In genomic region chr3:63855333-63855940, GRCh38 we compare ENCODE assay signal across 20 cellular contexts. TPM values are rescaled to one million over a fixed set of nuclear protein-coding genes. Genes with fewer than 3 reads are reported as not detected.
DNase-seq lines count a peak whose midpoint lies in the region; ATAC-seq, FAIRE-seq and TF ChIP-seq lines count a peak whose summit lies in the region.
"Had no signal": no experiment of that assay in that cellular context is flagged by ENCODE, and none has a peak within 500 bp of the region (broad histone marks: within the 10 kb centered on the region; RNA-seq: fewer than 3 reads in every experiment).

No MANE protein-coding gene starts in this region.

- no peaks in the 10 kb centered on the region for H3K27me3 ChIP-seq in KMS-11 (ENCODE audit: insufficient read depth, low read depth)
- H3K27me3 ChIP-seq in bronchial epithelial cell (ENCODE audit: control insufficient read depth, insufficient read depth, low read length) = no peaks in the 10 kb centered on the region
- H3K27me3 ChIP-seq: uterus had no signal

- peak; percentile 32 to 65 for ATAC-seq in activated CD4-positive, CD25-positive, alpha-beta regulatory T cell treated with anti-CD3 and anti-CD28 coated beads, Interleukin-2, amount 50 U/mL, for 24 hours
- ATAC-seq in left lobe of liver = peak; percentile 82
- ATAC-seq in HG02623 (IDR thresholded peaks at IDR 0.05; ENCODE audit: unreplicated experiment) = no peak

- no peak for TF ChIP-seq CTCF in KMS-11 (conservative IDR thresholded peaks at IDR 0.05; ENCODE audit: low read depth, low read length)
- no peak for TF ChIP-seq CTCF in bronchial epithelial cell (IDR thresholded peaks at IDR 0.05; ENCODE audit: insufficient read depth, low read length, severe bottlenecking)

- peak overlapping the region; percentile 75 for H3K27ac ChIP-seq in KMS-11
- H3K27ac ChIP-seq: uterus had no signal

- no peaks in the 10 kb centered on the region for H4K20me1 ChIP-seq in KMS-11 (ENCODE audit: insufficient read depth)

- intact Hi-C loops in activated T-helper 2 cell treated with anti-CD3 and anti-CD28 coated beads, Interferon-gamma antibody, Interleukin-2, Interleukin-4, amounts not matched to agents 10 μg/mL and 5 μg/mL and 100 μg/mL, durations not matched to agents 14 hours and 24 hours and 36 hours (cut with micrococcal nuclease) = no loop called here

- peaks cover 31% of the 10 kb centered on the region for H3K4me1 Mint-ChIP-seq in activated T-helper 2 cell treated with anti-CD3 and anti-CD28 coated beads, Interferon-gamma antibody, Interleukin-2, Interleukin-4, amounts not matched to agents 10 μg/mL and 5 μg/mL and 100 μg/mL, durations not matched to agents 14 hours and 24 hours and 36 hours (ENCODE audit: low read depth)

- H3K4me2 ChIP-seq in KMS-11 = peak overlapping the region; percentile 60

- no peak overlapping the region for H2AFZ ChIP-seq in KMS-11 (ENCODE audit: low read depth)

- no peaks in the 10 kb centered on the region for H3K27me3 Mint-ChIP-seq in activated T-helper 2 cell treated with anti-CD3 and anti-CD28 coated beads, Interferon-gamma antibody, Interleukin-2, Interleukin-4, amounts not matched to agents 10 μg/mL and 5 μg/mL and 100 μg/mL, durations not matched to agents 14 hours and 24 hours and 36 hours (ENCODE audit: low read depth)

- H3K27ac Mint-ChIP-seq in activated T-helper 2 cell treated with anti-CD3 and anti-CD28 coated beads, Interferon-gamma antibody, Interleukin-2, Interleukin-4, amounts not matched to agents 10 μg/mL and 5 μg/mL and 100 μg/mL, durations not matched to agents 14 hours and 24 hours and 36 hours = no peak overlapping the region
- H3K27ac Mint-ChIP-seq: nephron progenitor cell had no signal

- H3K36me3 Mint-ChIP-seq in activated T-helper 2 cell treated with anti-CD3 and anti-CD28 coated beads, Interferon-gamma antibody, Interleukin-2, Interleukin-4, amounts not matched to agents 10 μg/mL and 5 μg/mL and 100 μg/mL, durations not matched to agents 14 hours and 24 hours and 36 hours (ENCODE audit: low read depth) = peaks cover 20% of the 10 kb centered on the region
- H3K36me3 Mint-ChIP-seq: immature natural killer cell had no signal

- peaks cover 27% of the 10 kb centered on the region; the same call in 1 of the 2 replicates for H3K79me2 ChIP-seq in KMS-11 (ENCODE audit: insufficient read depth, low read depth)

- no peaks in the 10 kb centered on the region for H3K9me3 Mint-ChIP-seq in activated T-helper 2 cell treated with anti-CD3 and anti-CD28 coated beads, Interferon-gamma antibody, Interleukin-2, Interleukin-4, amounts not matched to agents 10 μg/mL and 5 μg/mL and 100 μg/mL, durations not matched to agents 14 hours and 24 hours and 36 hours
- H3K9me3 Mint-ChIP-seq: immature natural killer cell, nephron progenitor cell had no signal

- no peak overlapping the region for H3K4me3 ChIP-seq in KMS-11 (IDR thresholded peaks at IDR 0.05; ENCODE audit: insufficient read depth, low read depth, low read length)
- H3K4me3 ChIP-seq in bronchial epithelial cell (ENCODE audit: low read depth, low read length) = no peak overlapping the region
- H3K4me3 ChIP-seq: uterus had no signal

- DNase-seq in activated CD4-positive, CD25-positive, alpha-beta regulatory T cell treated with anti-CD3 and anti-CD28 coated beads, Interleukin-2, amount 50 U/mL, for 72 hours = no peak
- peak; percentile 72 for DNase-seq in bronchial epithelial cell (ENCODE audit: low read depth)
- DNase-seq in left lobe of liver (ENCODE audit: low spot score) = no peak
- no peak for DNase-seq in SHP77 treated with DMSO at 0.1 percent for 48 hours (lab: John Stamatoyannopoulos, UW)
- DNase-seq in activated T-helper 2 cell treated with anti-CD3 and anti-CD28 coated beads, Interferon-gamma antibody, Interleukin-2, Interleukin-4, amounts not matched to agents 10 μg/mL and 5 μg/mL and 100 μg/mL, durations not matched to agents 14 hours and 24 hours and 36 hours (ENCODE audit: low spot score) = no peak
- DNase-seq: DMS53; immature natural killer cell; NCI-H1694; NCI-H446; nephron progenitor cell; stimulated activated CD4-positive, alpha-beta T cell treated with anti-CD3 and anti-CD28 coated beads, Interleukin-15, amount 100 ng/mL, for 24 hours; uterus had no signal

- FAIRE-seq in bronchial epithelial cell (lab: Jason Lieb, UNC) = no peak
- FAIRE-seq: A204.1, GM18507 had no signal

- no peak overlapping the region for H3K4me3 Mint-ChIP-seq in activated T-helper 2 cell treated with anti-CD3 and anti-CD28 coated beads, Interferon-gamma antibody, Interleukin-2, Interleukin-4, amounts not matched to agents 10 μg/mL and 5 μg/mL and 100 μg/mL, durations not matched to agents 14 hours and 24 hours and 36 hours (ENCODE audit: low read depth)
- H3K4me3 Mint-ChIP-seq: CD14-positive monocyte, immature natural killer cell, nephron progenitor cell had no signal

- peak overlapping the region; percentile 19; the same call in 1 of the 2 replicates for H3K9ac ChIP-seq in KMS-11

- peaks cover 21% of the 10 kb centered on the region for H3K4me1 ChIP-seq in KMS-11 (ENCODE audit: low read depth, poor library complexity, severe bottlenecking)
- H3K4me1 ChIP-seq: uterus had no signal

- H3K36me3 ChIP-seq in KMS-11 (ENCODE audit: insufficient read depth) (no peaks in the 10 kb centered on the region), bronchial epithelial cell (ENCODE audit: control insufficient read depth, insufficient read depth, low read length) (peaks cover 1% of the 10 kb centered on the region)
- H3K36me3 ChIP-seq: uterus had no signal

RNA-seq across cellular contexts. Expression of gene THOC7, which starts 8.2 kb away (rescaled TPM):
- total RNA-seq in bronchial epithelial cell = 30.0 and 38.8 TPM in 2 replicates
- 20.8 TPM for total RNA-seq in left lobe of liver
- 103 and 107 TPM in 2 replicates for total RNA-seq in activated T-helper 2 cell treated with anti-CD3 and anti-CD28 coated beads, Interferon-gamma antibody, Interleukin-2, Interleukin-4, amounts not matched to agents 10 μg/mL and 5 μg/mL and 100 μg/mL, durations not matched to agents 14 hours and 24 hours and 36 hours

RNA-seq across cellular contexts. Expression of gene ATXN7, which starts 8.2 kb away (rescaled TPM):
- total RNA-seq in bronchial epithelial cell (8.7 and 9.5 TPM in 2 replicates), left lobe of liver (12.7 TPM)
- total RNA-seq in activated T-helper 2 cell treated with anti-CD3 and anti-CD28 coated beads, Interferon-gamma antibody, Interleukin-2, Interleukin-4, amounts not matched to agents 10 μg/mL and 5 μg/mL and 100 μg/mL, durations not matched to agents 14 hours and 24 hours and 36 hours = 42.8 and 44.0 TPM in 2 replicates

RNA-seq across cellular contexts. Expression of gene C3orf49, which starts 36.3 kb away (rescaled TPM):
- total RNA-seq in bronchial epithelial cell (not detected in 2 replicates), left lobe of liver (not detected)
- not detected in 2 replicates for total RNA-seq in activated T-helper 2 cell treated with anti-CD3 and anti-CD28 coated beads, Interferon-gamma antibody, Interleukin-2, Interleukin-4, amounts not matched to agents 10 μg/mL and 5 μg/mL and 100 μg/mL, durations not matched to agents 14 hours and 24 hours and 36 hours
- total RNA-seq: lung microvascular endothelial cell; T-helper 2 cell treated with Interferon-gamma antibody and Interleukin-4, amounts not matched to agents 100 ng/mL and 5 ng/mL, for 36 hours; uterus had no signal

RNA-seq across cellular contexts. Expression of gene SCAANT1, which starts 56.7 kb away (rescaled TPM):
- total RNA-seq in bronchial epithelial cell (not detected in 2 replicates), left lobe of liver (not detected)
- 1.8 TPM in 1 of 2 replicates, not detected in the other for total RNA-seq in activated T-helper 2 cell treated with anti-CD3 and anti-CD28 coated beads, Interferon-gamma antibody, Interleukin-2, Interleukin-4, amounts not matched to agents 10 μg/mL and 5 μg/mL and 100 μg/mL, durations not matched to agents 14 hours and 24 hours and 36 hours
- total RNA-seq: lung microvascular endothelial cell; T-helper 2 cell treated with Interferon-gamma antibody and Interleukin-4, amounts not matched to agents 100 ng/mL and 5 ng/mL, for 36 hours; uterus had no signal
